26 cellular contexts compared by ENCODE assay signal in genomic region chr13:55654243-55654642, GRCh38.
"Had no signal": no experiment of that assay in that cellular context is flagged by ENCODE, and none has a peak within 500 bp of the region (broad histone marks: within the 10 kb centered on the region; RNA-seq: fewer than 3 reads in every experiment).

No MANE protein-coding gene starts in this region.

- H3K27me3 Mint-ChIP-seq: activated CD4-positive, alpha-beta T cell treated with anti-CD3 and anti-CD28 coated beads for 36 hours; activated CD4-positive, alpha-beta T cell treated with anti-CD3 and anti-CD28 coated beads, Interleukin-2, amount 10 ng/mL, durations not matched to agents 7 days and 5 days; activated naive CD4-positive, alpha-beta T cell treated with anti-CD3 and anti-CD28 coated beads, Interleukin-2, amount 50 U/mL, for 24 hours; activated naive CD8-positive, alpha-beta T cell treated with anti-CD3 and anti-CD28 coated beads, Interleukin-2, amount 10 ng/mL, durations not matched to agents 7 days and 5 days; activated T-cell treated with anti-CD3 and anti-CD28 coated beads, Interleukin-2, amount 50 U/mL, for 24 hours had no signal

- H3K9me2 ChIP-seq: SK-N-SH had no signal

- H3K4me3 Mint-ChIP-seq: activated CD4-positive, alpha-beta T cell treated with anti-CD3 and anti-CD28 coated beads for 36 hours; activated CD4-positive, alpha-beta T cell treated with anti-CD3 and anti-CD28 coated beads, Interleukin-2, amount 10 ng/mL, durations not matched to agents 7 days and 5 days; activated CD8-positive, alpha-beta T cell treated with anti-CD3 and anti-CD28 coated beads, Interleukin-2, amount 10 ng/mL, durations not matched to agents 7 days and 5 days; activated naive CD4-positive, alpha-beta T cell treated with anti-CD3 and anti-CD28 coated beads, Interleukin-2, amount 50 U/mL, for 24 hours; activated naive CD8-positive, alpha-beta T cell treated with anti-CD3 and anti-CD28 coated beads, Interleukin-2, amount 10 ng/mL, durations not matched to agents 7 days and 5 days; activated T-cell treated with anti-CD3 and anti-CD28 coated beads, Interleukin-2, amount 50 U/mL, for 24 hours; T-helper 1 cell treated with Interleukin-12 subunit alpha and Interleukin-12 subunit beta and Interleukin-4 antibody, amounts not matched to agents 30 μg/mL and 1 μg/mL, for 36 hours; T-helper 2 cell treated with Interferon-gamma antibody and Interleukin-4, amounts not matched to agents 5 μg/mL and 100 μg/mL, for 36 hours had no signal

- H3K27ac Mint-ChIP-seq: activated CD4-positive, alpha-beta T cell treated with anti-CD3 and anti-CD28 coated beads for 36 hours; activated CD4-positive, alpha-beta T cell treated with anti-CD3 and anti-CD28 coated beads, Interleukin-2, amount 10 ng/mL, durations not matched to agents 7 days and 5 days; activated CD8-positive, alpha-beta T cell treated with anti-CD3 and anti-CD28 coated beads, Interleukin-2, amount 10 ng/mL, durations not matched to agents 7 days and 5 days; activated naive CD8-positive, alpha-beta T cell treated with anti-CD3 and anti-CD28 coated beads, Interleukin-2, amount 10 ng/mL, durations not matched to agents 7 days and 5 days; activated T-cell treated with anti-CD3 and anti-CD28 coated beads, Interleukin-2, amount 50 U/mL, for 24 hours; activated T-helper 2 cell treated with anti-CD3 and anti-CD28 coated beads, Interferon-gamma antibody, Interleukin-2, Interleukin-4, amounts not matched to agents 10 μg/mL and 5 μg/mL and 100 μg/mL, durations not matched to agents 14 hours and 24 hours and 36 hours; T-helper 1 cell treated with Interleukin-12 subunit alpha and Interleukin-12 subunit beta and Interleukin-4 antibody, amounts not matched to agents 30 μg/mL and 1 μg/mL, for 36 hours; T-helper 2 cell treated with Interferon-gamma antibody and Interleukin-4, amounts not matched to agents 5 μg/mL and 100 μg/mL, for 36 hours had no signal

- DNase-seq: activated CD4-positive, alpha-beta T cell treated with anti-CD3 and anti-CD28 coated beads for 36 hours; activated CD4-positive, alpha-beta T cell treated with anti-CD3 and anti-CD28 coated beads, Interleukin-2, amount 10 ng/mL, durations not matched to agents 7 days and 5 days; activated CD4-positive, alpha-beta T cell treated with anti-CD3 and anti-CD28 coated beads, Interleukin-2, amount 50 U/mL, for 48 hours; activated CD8-positive, alpha-beta T cell treated with anti-CD3 and anti-CD28 coated beads, Interleukin-2, amount 10 ng/mL, durations not matched to agents 7 days and 5 days; activated gamma-delta T cell; activated naive CD4-positive, alpha-beta T cell treated with Interleukin-2 at 50 U/mL for 16 hours; activated naive CD8-positive, alpha-beta T cell treated with anti-CD3 and anti-CD28 coated beads, Interleukin-2, amount 10 ng/mL, durations not matched to agents 7 days and 5 days; activated T-cell treated with anti-CD3 and anti-CD28 coated beads, Interleukin-2, amount 50 U/mL, for 24 hours; amygdala; NCI-H1092 treated with DMSO at 0.1 percent for 48 hours; NCI-H1694; NCI-H1930; NCI-H2081 treated with DMSO at 0.1 percent for 48 hours; NCI-H345; SHP77; SK-N-SH had no signal

- H3K4me2 ChIP-seq: SK-N-SH had no signal

- H3K4me1 ChIP-seq: ascending aorta, breast epithelium, SJSA1 had no signal

- H3K9me3 ChIP-seq: ascending aorta, breast epithelium, SJSA1, SK-N-SH had no signal

- H3K36me3 ChIP-seq: ascending aorta, breast epithelium, SJSA1 had no signal

- H3K4me1 Mint-ChIP-seq: activated CD4-positive, alpha-beta T cell treated with anti-CD3 and anti-CD28 coated beads for 36 hours; activated CD4-positive, alpha-beta T cell treated with anti-CD3 and anti-CD28 coated beads, Interleukin-2, amount 10 ng/mL, durations not matched to agents 7 days and 5 days; activated naive CD4-positive, alpha-beta T cell treated with anti-CD3 and anti-CD28 coated beads, Interleukin-2, amount 50 U/mL, for 24 hours; activated naive CD8-positive, alpha-beta T cell treated with anti-CD3 and anti-CD28 coated beads, Interleukin-2, amount 10 ng/mL, durations not matched to agents 7 days and 5 days had no signal

- H3K4me3 ChIP-seq: ascending aorta, breast epithelium, SJSA1 had no signal

- H3K36me3 Mint-ChIP-seq: activated naive CD4-positive, alpha-beta T cell treated with anti-CD3 and anti-CD28 coated beads, Interleukin-2, amount 50 U/mL, for 24 hours; activated naive CD8-positive, alpha-beta T cell treated with anti-CD3 and anti-CD28 coated beads, Interleukin-2, amount 10 ng/mL, durations not matched to agents 7 days and 5 days had no signal

- H3K27ac ChIP-seq: ascending aorta, breast epithelium, SJSA1 had no signal

- FAIRE-seq: TTC549 had no signal

- H3K27me3 ChIP-seq: ascending aorta, breast epithelium, SJSA1 had no signal

- H3K9me3 Mint-ChIP-seq: activated naive CD4-positive, alpha-beta T cell treated with anti-CD3 and anti-CD28 coated beads, Interleukin-2, amount 50 U/mL, for 24 hours had no signal

- H3K9ac ChIP-seq: SK-N-SH had no signal

- ATAC-seq: activated CD4-positive, alpha-beta T cell treated with anti-CD3 and anti-CD28 coated beads for 36 hours; activated CD4-positive, CD25-positive, alpha-beta regulatory T cell treated with anti-CD3 and anti-CD28 coated beads, Interleukin-2, amount 50 U/mL, for 24 hours; activated CD8-positive, alpha-beta T cell treated with anti-CD3 and anti-CD28 coated beads, Interleukin-2, amount 10 ng/mL, durations not matched to agents 7 days and 5 days; Panc1 had no signal
